Comparison of ENCODE assay signal across 22 cellular contexts in genomic region chr5:112012112-112012511, GRCh38.
A peak's percentile ranks its signal among the peaks of the same experiment; 100 is the strongest.
DNase-seq lines count a peak whose midpoint lies in the region; ATAC-seq, FAIRE-seq and TF ChIP-seq lines count a peak whose summit lies in the region.
"Had no signal": no experiment of that assay in that cellular context is flagged by ENCODE, and none has a peak within 500 bp of the region (broad histone marks: within the 10 kb centered on the region; RNA-seq: fewer than 3 reads in every experiment).

No MANE protein-coding gene starts in this region.

- no peaks in the 10 kb centered on the region for H3K79me2 ChIP-seq in fibroblast of lung (ENCODE audit: control insufficient read depth, insufficient read depth, low read length)

- DNase-seq in HAP-1 (ENCODE audit: low spot score in 2 of 2) (peak; percentile 7 to 23), SJSA1 (ENCODE audit: low read depth in 1 of 2, low spot score in 2 of 2) (peak; percentile 63 to 89), fibroblast of lung (ENCODE audit: low read depth in 2 of 2) (peak; percentile 59 to 69), pancreas (peak in 3 of 6 donors; percentile 9 to 18 (median 11)), NCI-H1694 treated with DMSO at 0.1 percent for 48 hours (lab: John Stamatoyannopoulos, UW) (no peak), NCI-H1092 treated with DMSO at 0.1 percent for 48 hours (lab: John Stamatoyannopoulos, UW) (no peak), HPDE6-E6E7 (ENCODE audit: extremely low spot score) (no peak)
- DNase-seq: activated naive CD4-positive, alpha-beta T cell treated with Interleukin-2 at 50 U/mL for 16 hours; DMS79; dorsolateral prefrontal cortex; NCI-H1436 treated with DMSO at 0.1 percent for 48 hours; NCI-H226; posterior cingulate gyrus; SHP77 treated with DMSO at 0.1 percent for 48 hours; stimulated activated CD4-positive, alpha-beta T cell treated with anti-CD3 and anti-CD28 coated beads, Interleukin-12 subunit alpha, Interleukin-12 subunit beta, amount 100 ng/mL, for 4 hours; stimulated activated naive CD8-positive, alpha-beta T cell treated with anti-CD3 and anti-CD28 coated beads, Interleukin-15, Interleukin-2, amounts not matched to agents 100 U/mL and 50 U/mL, for 24 hours; T-helper 9 cell; upper lobe of right lung had no signal

- H3K4me1 ChIP-seq in HAP-1 = no peaks in the 10 kb centered on the region
- H3K4me1 ChIP-seq in SJSA1 (replicated peaks) = peaks cover 18% of the 10 kb centered on the region
- no peaks in the 10 kb centered on the region for H3K4me1 ChIP-seq in fibroblast of lung (ENCODE audit: control insufficient read depth, extremely low read depth, insufficient read depth, low read length)
- H3K4me1 ChIP-seq in pancreas = peaks cover 0 to 20% (median 0%) of the 10 kb centered on the region in 3 donors
- H3K4me1 ChIP-seq: breast epithelium, upper lobe of right lung had no signal

- H3K36me3 ChIP-seq in HAP-1 (replicated peaks) (no peaks in the 10 kb centered on the region), SJSA1 (no peaks in the 10 kb centered on the region), fibroblast of lung (ENCODE audit: control insufficient read depth, insufficient read depth, low read length) (no peaks in the 10 kb centered on the region), pancreas (no peaks in the 10 kb centered on the region)
- H3K36me3 ChIP-seq: breast epithelium, upper lobe of right lung had no signal

- H3K9me3 ChIP-seq in HAP-1 = no peaks in the 10 kb centered on the region
- no peaks in the 10 kb centered on the region for H3K9me3 ChIP-seq in SJSA1 (replicated peaks)
- H3K9me3 ChIP-seq in fibroblast of lung (ENCODE audit: control insufficient read depth, insufficient read depth, low read depth, low read length) = no peaks in the 10 kb centered on the region
- no peaks in the 10 kb centered on the region for H3K9me3 ChIP-seq in pancreas
- H3K9me3 ChIP-seq: breast epithelium, upper lobe of right lung had no signal

- H3K27me3 ChIP-seq in HAP-1 (ENCODE audit: low read depth) (no peaks in the 10 kb centered on the region), SJSA1 (replicated peaks) (no peaks in the 10 kb centered on the region), fibroblast of lung (ENCODE audit: control insufficient read depth, insufficient read depth, low read length) (no peaks in the 10 kb centered on the region), pancreas (no peaks in the 10 kb centered on the region)
- H3K27me3 ChIP-seq: breast epithelium, dorsolateral prefrontal cortex, upper lobe of right lung had no signal

- H3K27ac ChIP-seq in SJSA1 (peak overlapping the region; percentile 57), fibroblast of lung (ENCODE audit: insufficient read depth, low read length) (no peak overlapping the region), pancreas (no peak overlapping the region)
- H3K27ac ChIP-seq: breast epithelium, C4-2B, dorsolateral prefrontal cortex, upper lobe of right lung had no signal

- no peak overlapping the region for H2AFZ ChIP-seq in fibroblast of lung (ENCODE audit: low read length)

- no peak overlapping the region for H3K4me2 ChIP-seq in fibroblast of lung (ENCODE audit: extremely low read depth, insufficient read depth, low read length)

- WGBS in pancreas, 2 donors = 0 to 7% methylated on average over 1 of the region's 1 CpG

- intact Hi-C loops in pancreas (cut with DNase I) = no loop called here

- in situ Hi-C loops in HAP-1 (cut with MboI; ENCODE audit: low sequenced_read_pairs) = no loop called here

- no peak overlapping the region for H3K4me3 ChIP-seq in HAP-1
- H3K4me3 ChIP-seq in SJSA1 = no peak overlapping the region
- H3K4me3 ChIP-seq in fibroblast of lung (replicated peaks in 1 of 4; ENCODE audit: control extremely low read depth in 1 of 4, insufficient read depth in 1 of 4, low read depth in 3 of 4, low read length in 4 of 4) = no peak overlapping the region
- no peak overlapping the region for H3K4me3 ChIP-seq in pancreas
- H3K4me3 ChIP-seq: breast epithelium, dorsolateral prefrontal cortex, K562, upper lobe of right lung had no signal

- H3K9ac ChIP-seq in fibroblast of lung (ENCODE audit: insufficient read depth, low read length) = no peak overlapping the region

- no peak for TF ChIP-seq CTCF in fibroblast of lung (conservative IDR thresholded peaks at IDR 0.05 in 1 of 2, IDR thresholded peaks at IDR 0.05 in 1 of 2; ENCODE audit: low read depth in 1 of 2, low read length in 2 of 2)
- TF ChIP-seq CTCF in pancreas (IDR thresholded peaks at IDR 0.05) = no peak

- no peaks in the 10 kb centered on the region for H4K20me1 ChIP-seq in fibroblast of lung (ENCODE audit: control insufficient read depth, extremely low read depth, insufficient read depth, low read length)

- FAIRE-seq in pancreas (lab: Jason Lieb, UNC) = peak; percentile 92
- FAIRE-seq: K562 had no signal

- ATAC-seq in pancreas (peak; percentile 74 to 85 (median 75)), HG02973 (IDR thresholded peaks at IDR 0.05; ENCODE audit: unreplicated experiment) (no peak)
- ATAC-seq: K562; stimulated activated naive CD8-positive, alpha-beta T cell treated with anti-CD3 and anti-CD28 coated beads, Interleukin-15, Interleukin-2, amounts not matched to agents 100 U/mL and 50 U/mL, for 24 hours; upper lobe of right lung had no signal

Comparison
In these comparisons a context has a peak if more than half of its experiments do, and no peak if none do; other contexts are left out.
1. DNase-seq: peak in HAP-1 (2 of 2), SJSA1 (2 of 2) and fibroblast of lung (2 of 2); none in NCI-H1694 treated with DMSO at 0.1 percent for 48 hours (single experiment), NCI-H1092 treated with DMSO at 0.1 percent for 48 hours (single experiment) and HPDE6-E6E7 (single experiment).